ENCODE assay signal across 27 cellular contexts in genomic region chr3:73576995-73577394, GRCh38. TPM values are rescaled to one million over a fixed set of nuclear protein-coding genes. Genes with fewer than 3 reads are reported as not detected.
DNase-seq lines count a peak whose midpoint lies in the region; ATAC-seq, FAIRE-seq and TF ChIP-seq lines count a peak whose summit lies in the region.
"Had no signal": no experiment of that assay in that cellular context is flagged by ENCODE, and none has a peak within 500 bp of the region (broad histone marks: within the 10 kb centered on the region; RNA-seq: fewer than 3 reads in every experiment).

No MANE protein-coding gene starts in this region.

- no peak overlapping the region for H3K4me3 ChIP-seq in ACC112 (ENCODE audit: low read depth, low read length)
- no peak overlapping the region for H3K4me3 ChIP-seq in cardiac fibroblast (replicated peaks in 1 of 2; ENCODE audit: low read depth in 2 of 2, low read length in 2 of 2)
- H3K4me3 ChIP-seq: colonic mucosa, K562, SJSA1 had no signal

- H3K27me3 ChIP-seq in ACC112 (ENCODE audit: insufficient read depth, low read length) = no peaks in the 10 kb centered on the region
- H3K27me3 ChIP-seq: BE2C, colonic mucosa, SJSA1 had no signal

- H3K79me2 ChIP-seq in ACC112 (ENCODE audit: control insufficient read depth, insufficient read depth, low read length, unreplicated experiment) = no peaks in the 10 kb centered on the region

- no peak for ATAC-seq in GM19455 (IDR thresholded peaks at IDR 0.05; ENCODE audit: unreplicated experiment)
- ATAC-seq: activated CD8-positive, alpha-beta T cell treated with anti-CD3 and anti-CD28 coated beads, Interleukin-2, amount 10 ng/mL, durations not matched to agents 7 days and 5 days; effector memory CD8-positive, alpha-beta T cell; K562; Panc1 had no signal

- no peaks in the 10 kb centered on the region for H3K36me3 ChIP-seq in ACC112 (ENCODE audit: insufficient read depth, low read length)
- H3K36me3 ChIP-seq: BE2C, colonic mucosa, SJSA1 had no signal

- no peak for FAIRE-seq in GM19239 (lab: Jason Lieb, UNC)
- FAIRE-seq: K562, TTC549 had no signal

- H3K4me1 ChIP-seq in ACC112 (ENCODE audit: control insufficient read depth, insufficient read depth, low read length, unreplicated experiment) = peaks cover 28% of the 10 kb centered on the region
- H3K4me1 ChIP-seq: SJSA1 had no signal

- intact Hi-C loops in cardiac septum (cut with DNase I) = no loop called here

- H3K27ac ChIP-seq in ACC112 (ENCODE audit: low read depth, low read length) = peak overlapping the region; percentile 42; the same call in 1 of the 2 replicates
- H3K27ac ChIP-seq: colonic mucosa, SJSA1 had no signal

- no peak for TF ChIP-seq CTCF in cardiac fibroblast (IDR thresholded peaks at IDR 0.05; ENCODE audit: low read depth, low read length)

- no peak overlapping the region for H2AFZ ChIP-seq in ACC112 (ENCODE audit: low read length, unreplicated experiment)

- DNase-seq in HCEC 1CT = peak; percentile 32
- peak; percentile 29 to 65 for DNase-seq in cardiac fibroblast (ENCODE audit: low read depth in 2 of 2)
- peak; percentile 78 for DNase-seq in kidney glomerular epithelial cell (lab: John Stamatoyannopoulos, UW)
- DNase-seq in NCI-H510A (lab: John Stamatoyannopoulos, UW) = no peak
- DNase-seq in GM19239 (ENCODE audit: insufficient read length, low spot score) = no peak
- no peak for DNase-seq in cardiac septum (ENCODE audit: low spot score)
- DNase-seq: activated CD4-positive, alpha-beta T cell treated with anti-CD3 and anti-CD28 coated beads for 1 hour; activated CD8-positive, alpha-beta T cell treated with anti-CD3 and anti-CD28 coated beads, Interleukin-2, amount 10 ng/mL, durations not matched to agents 7 days and 5 days; activated effector memory CD4-positive, alpha-beta T cell treated with anti-CD3 and anti-CD28 coated beads, Interleukin-2, amount 50 U/mL, for 16 hours; activated T-cell treated with anti-CD3 and anti-CD28 coated beads for 4 hours; Calu3; colonic mucosa; effector memory CD8-positive, alpha-beta T cell; glutamatergic neuron; NCI-H1436; NK-92 treated with Interleukin-12 subunit alpha and Interleukin-12 subunit beta, amount 100 ng/mL, for 24 hours; substantia nigra had no signal

RNA-seq across cellular contexts. Expression of gene PDZRN3, which starts 47.7 kb away (rescaled TPM):
- total RNA-seq in cardiac septum = 66.0 TPM
- total RNA-seq: A172; activated CD8-positive, alpha-beta T cell treated with anti-CD3 and anti-CD28 coated beads, Interleukin-2, amount 10 ng/mL, durations not matched to agents 7 days and 5 days; Calu3; pulmonary artery endothelial cell; T-helper 1 cell treated with Interleukin-12 subunit alpha and Interleukin-12 subunit beta and Interleukin-4 antibody, amounts not matched to agents 30 ng/mL and 1 ng/mL, for 36 hours had no signal

Comparison
In these comparisons a context has a peak if more than half of its experiments do, and no peak if none do; other contexts are left out.
1. DNase-seq: peak in HCEC 1CT (single experiment), cardiac fibroblast (2 of 2) and kidney glomerular epithelial cell (single experiment); none in NCI-H510A (single experiment), GM19239 (single experiment) and cardiac septum (single experiment).